ENCODE assay signal across 32 cellular contexts in genomic region chr7:123689250-123689649, GRCh38. TPM values are rescaled to one million over a fixed set of nuclear protein-coding genes. Genes with fewer than 3 reads are reported as not detected.
"Had no signal": no experiment of that assay in that cellular context is flagged by ENCODE, and none has a peak within 500 bp of the region (broad histone marks: within the 10 kb centered on the region; RNA-seq: fewer than 3 reads in every experiment).

No MANE protein-coding gene starts in this region.

- H3K4me1 Mint-ChIP-seq: activated T-helper 17 cell treated with anti-CD3 and anti-CD28 coated beads, Interleukin-2, amount 50 U/mL, for 72 hours; central memory CD8-positive, alpha-beta T cell; endodermal cell had no signal

- H3K4me3 Mint-ChIP-seq: activated CD8-positive, alpha-beta T cell treated with anti-CD3 and anti-CD28 coated beads for 36 hours; activated naive CD8-positive, alpha-beta T cell; activated T-cell treated with anti-CD3 and anti-CD28 coated beads, Interleukin-2, amount 50 U/mL, for 4 hours; activated T-helper 17 cell treated with anti-CD3 and anti-CD28 coated beads, Interleukin-2, amount 50 U/mL, for 72 hours; central memory CD8-positive, alpha-beta T cell; dendritic cell treated with granulocyte-macrophage colony-stimulating factor and Interleukin-4, amounts not matched to agents 40 ng/mL and 50 ng/mL, for 4 days; endodermal cell; WTC11 had no signal

- H3K9me3 Mint-ChIP-seq: activated CD8-positive, alpha-beta T cell treated with anti-CD3 and anti-CD28 coated beads for 36 hours; activated T-cell treated with anti-CD3 and anti-CD28 coated beads, Interleukin-2, amount 50 U/mL, for 4 hours; activated T-helper 17 cell treated with anti-CD3 and anti-CD28 coated beads, Interleukin-2, amount 50 U/mL, for 72 hours; central memory CD8-positive, alpha-beta T cell; dendritic cell treated with granulocyte-macrophage colony-stimulating factor and Interleukin-4, amounts not matched to agents 40 ng/mL and 50 ng/mL, for 4 days; endodermal cell; WTC11 had no signal

- ATAC-seq: activated CD8-positive, alpha-beta T cell treated with anti-CD3 and anti-CD28 coated beads for 36 hours; activated T-cell treated with anti-CD3 and anti-CD28 coated beads, Interleukin-2, amount 50 U/mL, for 4 hours; activated T-helper 17 cell treated with anti-CD3 and anti-CD28 coated beads, Interleukin-2, amount 50 U/mL, for 72 hours; WTC11 had no signal

- DNase-seq: activated CD4-positive, alpha-beta T cell treated with anti-CD3 and anti-CD28 coated beads for 1 hour; activated CD4-positive, alpha-beta T cell treated with anti-CD3 and anti-CD28 coated beads for 48 hours; activated CD4-positive, alpha-beta T cell treated with anti-CD3 and anti-CD28 coated beads, Interleukin-2, amount 50 U/mL, for 1 hour; activated CD4-positive, alpha-beta T cell treated with anti-CD3 and anti-CD28 coated beads, Interleukin-2, amount 50 U/mL, for 48 hours; activated CD8-positive, alpha-beta memory T cell treated with anti-CD3 and anti-CD28 coated beads for 24 hours; activated CD8-positive, alpha-beta T cell treated with anti-CD3 and anti-CD28 coated beads for 36 hours; activated effector memory CD4-positive, alpha-beta T cell treated with Interleukin-2 at 50 U/mL for 16 hours; activated gamma-delta T cell treated with Interleukin-2 at 50 U/mL for 16 hours; activated naive CD4-positive, alpha-beta T cell treated with anti-CD3 and anti-CD28 coated beads, Interleukin-2, amount 50 U/mL, for 16 hours; activated naive CD4-positive, alpha-beta T cell treated with Interleukin-2 at 50 U/mL for 16 hours; activated T-cell treated with anti-CD3 and anti-CD28 coated beads, Interleukin-2, amount 50 U/mL, for 4 hours; amniotic stem cell; anterior cingulate cortex; brain microvascular endothelial cell; dorsolateral prefrontal cortex; effector memory CD4-positive, alpha-beta T cell; endodermal cell; erythroblast; head of caudate nucleus; T-helper 2 cell had no signal

- H3K9me3 ChIP-seq: esophagus muscularis mucosa had no signal

- H3K36me3 Mint-ChIP-seq: activated naive CD8-positive, alpha-beta T cell had no signal

- H3K4me3 ChIP-seq: coronary artery, dorsolateral prefrontal cortex, esophagus muscularis mucosa had no signal

- FAIRE-seq: astrocyte, bronchial epithelial cell had no signal

- H3K27me3 ChIP-seq: brain microvascular endothelial cell, dorsolateral prefrontal cortex, esophagus muscularis mucosa had no signal

- H3K27me3 Mint-ChIP-seq: activated CD8-positive, alpha-beta T cell treated with anti-CD3 and anti-CD28 coated beads for 36 hours; activated naive CD8-positive, alpha-beta T cell; activated T-helper 17 cell treated with anti-CD3 and anti-CD28 coated beads, Interleukin-2, amount 50 U/mL, for 72 hours; central memory CD8-positive, alpha-beta T cell; dendritic cell treated with granulocyte-macrophage colony-stimulating factor and Interleukin-4, amounts not matched to agents 40 ng/mL and 50 ng/mL, for 4 days had no signal

- H3K27ac ChIP-seq: brain microvascular endothelial cell, coronary artery, dorsolateral prefrontal cortex, esophagus muscularis mucosa, VCaP had no signal

- H3K27ac Mint-ChIP-seq: activated CD8-positive, alpha-beta T cell treated with anti-CD3 and anti-CD28 coated beads for 36 hours; activated naive CD8-positive, alpha-beta T cell; activated T-helper 17 cell treated with anti-CD3 and anti-CD28 coated beads, Interleukin-2, amount 50 U/mL, for 72 hours; dendritic cell treated with granulocyte-macrophage colony-stimulating factor and Interleukin-4, amounts not matched to agents 40 ng/mL and 50 ng/mL, for 4 days; endodermal cell; WTC11 had no signal

RNA-seq across cellular contexts. Expression of gene LMOD2, which starts 33.6 kb away (rescaled TPM):
- total RNA-seq: activated CD8-positive, alpha-beta T cell treated with anti-CD3 and anti-CD28 coated beads for 36 hours; activated T-cell treated with anti-CD3 and anti-CD28 coated beads, Interleukin-2, amount 50 U/mL, for 4 hours; activated T-helper 17 cell treated with anti-CD3 and anti-CD28 coated beads, Interleukin-2, amount 50 U/mL, for 72 hours; astrocyte; bronchial epithelial cell; dorsolateral prefrontal cortex; endodermal cell; esophagus muscularis mucosa; frontal cortex; T-helper 1 cell treated with Interleukin-12 subunit alpha and Interleukin-12 subunit beta and Interleukin-4 antibody, amounts not matched to agents 30 ng/mL and 1 ng/mL, for 36 hours; WTC11 had no signal
